1 cellular context compared by ENCODE assay signal in the genomic region with DNA sequence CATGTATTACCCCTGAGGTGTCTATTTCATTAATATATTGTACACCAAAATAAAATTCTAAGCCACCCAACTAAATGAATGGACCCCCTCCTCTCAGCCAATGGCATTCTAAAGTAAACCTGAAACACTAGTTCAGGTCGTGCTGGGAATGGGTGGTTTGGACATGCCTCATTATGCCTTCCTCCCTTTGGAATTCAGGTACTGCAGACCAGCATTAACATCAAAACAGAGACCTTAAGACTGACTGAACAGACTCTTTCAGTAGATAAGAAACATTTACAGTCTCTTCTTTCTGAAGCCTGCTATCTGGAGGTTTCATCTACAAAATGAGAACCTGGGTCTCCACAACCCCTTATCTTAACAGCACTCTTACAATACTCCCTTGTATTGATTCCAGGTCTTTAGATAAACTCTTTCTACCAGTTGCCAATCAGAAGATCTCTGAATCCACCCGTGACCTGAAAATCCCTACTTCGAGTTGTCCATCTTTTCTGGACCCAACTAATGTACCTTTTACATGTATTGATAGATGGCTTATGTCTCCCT.
TF ChIP-seq lines count a peak whose summit lies in the region.

No MANE protein-coding gene starts in this region.

TF ChIP-seq in WTC11, 78 proteins besides CTCF, POLR2A, EP300 and RAD21 (continued from another document):
- TF ChIP-seq, protein P1, sequence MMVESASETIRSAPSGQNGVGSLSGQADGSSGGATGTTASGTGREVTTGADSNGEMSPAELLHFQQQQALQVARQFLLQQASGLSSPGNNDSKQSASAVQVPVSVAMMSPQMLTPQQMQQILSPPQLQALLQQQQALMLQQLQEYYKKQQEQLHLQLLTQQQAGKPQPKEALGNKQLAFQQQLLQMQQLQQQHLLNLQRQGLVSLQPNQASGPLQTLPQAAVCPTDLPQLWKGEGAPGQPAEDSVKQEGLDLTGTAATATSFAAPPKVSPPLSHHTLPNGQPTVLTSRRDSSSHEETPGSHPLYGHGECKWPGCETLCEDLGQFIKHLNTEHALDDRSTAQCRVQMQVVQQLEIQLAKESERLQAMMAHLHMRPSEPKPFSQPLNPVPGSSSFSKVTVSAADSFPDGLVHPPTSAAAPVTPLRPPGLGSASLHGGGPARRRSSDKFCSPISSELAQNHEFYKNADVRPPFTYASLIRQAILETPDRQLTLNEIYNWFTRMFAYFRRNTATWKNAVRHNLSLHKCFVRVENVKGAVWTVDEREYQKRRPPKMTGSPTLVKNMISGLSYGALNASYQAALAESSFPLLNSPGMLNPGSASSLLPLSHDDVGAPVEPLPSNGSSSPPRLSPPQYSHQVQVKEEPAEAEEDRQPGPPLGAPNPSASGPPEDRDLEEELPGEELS (CRISPR knock-in tag; IDR thresholded peaks at IDR 0.05): no peak
- TF ChIP-seq NR3C1 (CRISPR knock-in tag; conservative IDR thresholded peaks at IDR 0.05; ENCODE audit: low read depth) (no peak), ZNF317 (CRISPR knock-in tag; IDR thresholded peaks at IDR 0.05; ENCODE audit: borderline replicate concordance, low read depth) (no peak), ZNF396 (CRISPR knock-in tag; IDR thresholded peaks at IDR 0.05; ENCODE audit: borderline replicate concordance) (no peak), GTF2I (CRISPR knock-in tag; conservative IDR thresholded peaks at IDR 0.05) (no peak), ELF4 (CRISPR knock-in tag; IDR thresholded peaks at IDR 0.05; ENCODE audit: low read depth) (no peak), SMAD3 (CRISPR knock-in tag; IDR thresholded peaks at IDR 0.05; ENCODE audit: borderline replicate concordance) (no peak)
- TF ChIP-seq, protein P2, sequence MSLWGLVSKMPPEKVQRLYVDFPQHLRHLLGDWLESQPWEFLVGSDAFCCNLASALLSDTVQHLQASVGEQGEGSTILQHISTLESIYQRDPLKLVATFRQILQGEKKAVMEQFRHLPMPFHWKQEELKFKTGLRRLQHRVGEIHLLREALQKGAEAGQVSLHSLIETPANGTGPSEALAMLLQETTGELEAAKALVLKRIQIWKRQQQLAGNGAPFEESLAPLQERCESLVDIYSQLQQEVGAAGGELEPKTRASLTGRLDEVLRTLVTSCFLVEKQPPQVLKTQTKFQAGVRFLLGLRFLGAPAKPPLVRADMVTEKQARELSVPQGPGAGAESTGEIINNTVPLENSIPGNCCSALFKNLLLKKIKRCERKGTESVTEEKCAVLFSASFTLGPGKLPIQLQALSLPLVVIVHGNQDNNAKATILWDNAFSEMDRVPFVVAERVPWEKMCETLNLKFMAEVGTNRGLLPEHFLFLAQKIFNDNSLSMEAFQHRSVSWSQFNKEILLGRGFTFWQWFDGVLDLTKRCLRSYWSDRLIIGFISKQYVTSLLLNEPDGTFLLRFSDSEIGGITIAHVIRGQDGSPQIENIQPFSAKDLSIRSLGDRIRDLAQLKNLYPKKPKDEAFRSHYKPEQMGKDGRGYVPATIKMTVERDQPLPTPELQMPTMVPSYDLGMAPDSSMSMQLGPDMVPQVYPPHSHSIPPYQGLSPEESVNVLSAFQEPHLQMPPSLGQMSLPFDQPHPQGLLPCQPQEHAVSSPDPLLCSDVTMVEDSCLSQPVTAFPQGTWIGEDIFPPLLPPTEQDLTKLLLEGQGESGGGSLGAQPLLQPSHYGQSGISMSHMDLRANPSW (CRISPR knock-in tag; conservative IDR thresholded peaks at IDR 0.05; ENCODE audit: low read depth): no peak
